11 cellular contexts compared by ENCODE assay signal in the genomic region with DNA sequence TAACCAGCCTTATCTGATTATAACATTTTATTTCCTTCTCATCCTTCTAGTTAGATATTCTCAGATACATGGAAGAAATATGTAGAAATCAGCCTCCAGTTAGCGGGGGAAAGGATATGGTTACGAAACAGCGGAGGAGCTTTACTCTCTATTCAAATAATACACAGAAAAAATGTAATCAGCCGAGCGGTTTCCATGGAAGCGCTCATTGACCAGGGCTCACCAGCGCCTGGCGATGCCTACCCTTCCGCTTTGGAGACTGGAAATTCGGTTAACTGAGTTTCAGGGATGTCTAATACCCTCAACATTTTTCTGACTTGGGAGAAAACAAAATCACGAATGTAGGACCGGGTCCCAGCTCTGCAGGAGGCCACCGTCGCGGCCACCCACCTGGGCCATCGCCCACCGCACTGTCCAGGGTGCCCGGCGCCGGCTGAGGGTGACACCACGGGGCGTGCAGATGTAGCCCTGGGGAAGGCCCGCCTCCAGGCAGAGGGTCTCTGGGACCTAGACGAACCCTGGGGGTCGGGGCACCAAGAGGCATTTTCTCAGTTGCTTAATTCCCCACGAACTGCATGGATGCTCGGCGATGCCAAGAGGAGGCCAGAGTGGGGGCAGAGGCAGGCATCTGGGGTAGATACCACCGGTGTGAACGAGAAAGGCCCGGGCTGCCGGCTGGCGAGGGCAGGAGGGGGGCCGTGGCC. TPM values are rescaled to one million over a fixed set of nuclear protein-coding genes. Genes with fewer than 3 reads are reported as not detected.
DNase-seq lines count a peak whose midpoint lies in the region; ATAC-seq, FAIRE-seq and TF ChIP-seq lines count a peak whose summit lies in the region.
"Had no signal": no experiment of that assay in that cellular context is flagged by ENCODE, and none has a peak within 500 bp of the region (broad histone marks: within the 10 kb centered on the region; RNA-seq: fewer than 3 reads in every experiment).

No MANE protein-coding gene starts in this region.

- peaks cover 7% of the 10 kb centered on the region; the same call in 1 of the 2 replicates for H3K23me2 ChIP-seq in H1 (ENCODE audit: low read depth, low read length)

- no peak overlapping the region for H2BK5ac ChIP-seq in H1 (ENCODE audit: low read depth, low read length)

- no peak overlapping the region for H2BK20ac ChIP-seq in H1 (ENCODE audit: low read length)

- no peak overlapping the region for H4K5ac ChIP-seq in H1 (ENCODE audit: insufficient read length, low read depth, low read length)

- no peaks in the 10 kb centered on the region; a peak in 1 of 4 replicates for H3K9me3 ChIP-seq in H1 (ENCODE audit: insufficient read depth in 2 of 2, low read depth in 1 of 2, low read length in 1 of 2)
- no peaks in the 10 kb centered on the region for H3K9me3 ChIP-seq in smooth muscle cell (replicated peaks; ENCODE audit: low read depth)

- peak overlapping the region in 1 of 4 experiments; percentile 60; a peak in 2 of 8 replicates for H3K4me3 ChIP-seq in H1 (ENCODE audit: extremely low read depth in 1 of 4, insufficient read depth in 2 of 4, low read depth in 3 of 4, low read length in 4 of 4)
- H3K4me3 ChIP-seq in smooth muscle cell: no peak overlapping the region

- H3K79me1 ChIP-seq in H1 (ENCODE audit: low read depth, low read length): no peaks in the 10 kb centered on the region

- H3K27ac ChIP-seq in H1 (ENCODE audit: low read depth, low read length) (no peak overlapping the region), smooth muscle cell (ENCODE audit: low read depth) (no peak overlapping the region)
- H3K27ac ChIP-seq: 22Rv1 had no signal

- no peak for ATAC-seq in left ventricle myocardium superior
- no peak for ATAC-seq in Right ventricle myocardium superior (ENCODE audit: poor library complexity)

- FAIRE-seq in H1 (lab: Jason Lieb, UNC): no peak
- no peak for FAIRE-seq in urothelium cell line (lab: Jason Lieb, UNC)

- intact Hi-C loops in left ventricle myocardium superior (cut with micrococcal nuclease): no loop called here
- intact Hi-C loops in Right ventricle myocardium superior (cut with DNase I): no loop called here

- no peak overlapping the region for H4K91ac ChIP-seq in H1 (replicated peaks; ENCODE audit: insufficient read length, low read length)

- no peak overlapping the region for H2AK5ac ChIP-seq in H1 (ENCODE audit: low read depth, low read length)

- TF ChIP-seq POLR2A in H1 (IDR thresholded peaks at IDR 0.05; ENCODE audit: control extremely low read depth in 1 of 2, low read depth in 2 of 2, low read length in 2 of 2): no peak

- peak overlapping the region; percentile 70 to 93; a peak in 3 of 4 replicates for H3K4me2 ChIP-seq in H1 (ENCODE audit: insufficient read depth in 1 of 2, low read depth in 2 of 2, low read length in 2 of 2)
- H3K4me2 ChIP-seq in smooth muscle cell: peak overlapping the region; percentile 92

- H2AFZ ChIP-seq in H1 (ENCODE audit: low read length): peak overlapping the region; percentile 36; the same call in 1 of the 2 replicates
- no peak overlapping the region for H2AFZ ChIP-seq in smooth muscle cell (ENCODE audit: low read depth)

- H4K20me1 ChIP-seq in H1 (replicated peaks in 1 of 2; ENCODE audit: control insufficient read depth in 1 of 2, insufficient read depth in 2 of 2, low read length in 2 of 2) (peaks cover 0 to 3% of the 10 kb centered on the region in 2 experiments), smooth muscle cell (ENCODE audit: low read depth) (no peaks in the 10 kb centered on the region)

- H3K9ac ChIP-seq in H1 (replicated peaks in 1 of 4; ENCODE audit: extremely low read depth in 1 of 4, low read depth in 3 of 4, low read length in 3 of 4) (no peak overlapping the region), smooth muscle cell (ENCODE audit: low read depth) (no peak overlapping the region)

- H3K14ac ChIP-seq in H1 (ENCODE audit: insufficient read length): no peak overlapping the region

- H3K18ac ChIP-seq in H1 (ENCODE audit: extremely low read depth, low read length): no peak overlapping the region

- H2BK12ac ChIP-seq in H1 (ENCODE audit: low read depth, low read length): no peak overlapping the region

- POLR2A ChIA-PET in H1 (lab: Charles Lee; ENCODE audit: partially characterized antibody): interaction anchor here (1.3 to 1.7 kb wide), 2 partner anchors 25 to 75 kb away, joined by 3 to 5 read pairs; no protein-coding TSS in a partner anchor

- no peak for TF ChIP-seq CTCF in H1 (IDR thresholded peaks at IDR 0.05; ENCODE audit: control extremely low read depth in 1 of 3, insufficient read depth in 1 of 3, low read depth in 1 of 3, low read length in 3 of 3)
- TF ChIP-seq CTCF in smooth muscle cell (IDR thresholded peaks at IDR 0.05; ENCODE audit: borderline replicate concordance, insufficient read depth, poor library complexity, severe bottlenecking): no peak

- H3K36me3 ChIP-seq in H1 (ENCODE audit: control insufficient read depth in 2 of 4, insufficient read depth in 4 of 4, low read length in 3 of 4) (no peaks in the 10 kb centered on the region), smooth muscle cell (ENCODE audit: low read depth) (no peaks in the 10 kb centered on the region)

- H4K8ac ChIP-seq in H1 (ENCODE audit: extremely low read depth, insufficient read depth, low read length): no peak overlapping the region; the same call in none of the 2 replicates

- no peak for TF ChIP-seq EP300 in H1 (IDR thresholded peaks at IDR 0.05; ENCODE audit: borderline replicate concordance in 1 of 2, low read depth in 2 of 2, low read length in 2 of 2)

- H3F3A ChIP-seq in smooth muscle cell (ENCODE audit: low read depth): no peaks in the 10 kb centered on the region

- H2BK15ac ChIP-seq in H1 (ENCODE audit: low read length): no peak overlapping the region

- H3K23ac ChIP-seq in H1 (ENCODE audit: insufficient read length): no peak overlapping the region

- H3K4me1 ChIP-seq in H1 (replicated peaks in 1 of 4; ENCODE audit: control insufficient read depth in 3 of 4, insufficient read depth in 4 of 4, low read length in 3 of 4): peaks cover 0 to 10% (median 4%) of the 10 kb centered on the region in 4 experiments; a peak in 4 of 7 replicates
- H3K4me1 ChIP-seq in smooth muscle cell (ENCODE audit: low read depth): peaks cover 9% of the 10 kb centered on the region

- H3K27me3 ChIP-seq in H1 (replicated peaks in 1 of 4; ENCODE audit: control insufficient read depth in 3 of 4, extremely low read depth in 1 of 4, insufficient read depth in 3 of 4, low read length in 3 of 4): peaks cover 24 to 54% (median 48%) of the 10 kb centered on the region in 4 experiments
- H3K27me3 ChIP-seq in smooth muscle cell (ENCODE audit: low read depth): peaks cover 85% of the 10 kb centered on the region

- 90% methylated on average over 28 of the region's 34 CpGs; no CpG with 5 or more reads in 1 of the 2 experiments for WGBS in H1 (ENCODE audit: extremely low coverage in 1 of 2, insufficient coverage in 1 of 2, insufficient read length in 1 of 2, insufficient replicate concordance in 2 of 2, low coverage in 1 of 2, low lambda C conversion rate in 2 of 2, missing lambda C conversion rate in 1 of 2), 2 experiments
- 83% methylated on average over 30 of the region's 34 CpGs for WGBS in smooth muscle cell (ENCODE audit: low lambda C conversion rate)

- no peak overlapping the region for H2BK120ac ChIP-seq in H1 (replicated peaks; ENCODE audit: low read depth, low read length)

- no peak for TF ChIP-seq RAD21 in H1 (IDR thresholded peaks at IDR 0.05 in 1 of 2, conservative IDR thresholded peaks at IDR 0.05 in 1 of 2; ENCODE audit: low read depth in 2 of 2, low read length in 2 of 2)

- CTCF ChIA-PET in H1 (lab: Charles Lee; ENCODE audit: partially characterized antibody): interaction anchor here (0.8 to 8.2 kb wide), 10 partner anchors 12 to 100 kb away, joined by 3 to 120 read pairs (median 5); no protein-coding TSS in a partner anchor

- DNase-seq in DMS153 (lab: John Stamatoyannopoulos, UW): peak; percentile 8
- no peak for DNase-seq in DMS153 treated with DMSO at 0.1 percent for 48 hours (lab: John Stamatoyannopoulos, UW; ENCODE audit: unreplicated experiment)
- peak; percentile 71 for DNase-seq in NCI-H1092 treated with DMSO at 0.1 percent for 48 hours (lab: John Stamatoyannopoulos, UW)
- DNase-seq in H1 (ENCODE audit: low read depth in 1 of 2, low spot score in 2 of 2): no peak
- DNase-seq in smooth muscle cell (lab: John Stamatoyannopoulos, UW; ENCODE audit: unreplicated experiment): no peak
- no peak for DNase-seq in left ventricle myocardium superior
- DNase-seq in Right ventricle myocardium superior: no peak
- no peak for DNase-seq in urothelium cell line (ENCODE audit: low spot score)
- DNase-seq: NCI-H446 had no signal

- no peak overlapping the region for H3K56ac ChIP-seq in H1 (replicated peaks; ENCODE audit: insufficient read length, low read depth, low read length)

- H3K79me2 ChIP-seq in H1 (ENCODE audit: control insufficient read depth in 1 of 2, insufficient read depth in 2 of 2, low read length in 2 of 2): no peaks in the 10 kb centered on the region
- no peaks in the 10 kb centered on the region for H3K79me2 ChIP-seq in smooth muscle cell (ENCODE audit: low read depth)

- no peak overlapping the region for H3K4ac ChIP-seq in H1 (replicated peaks; ENCODE audit: insufficient read length, low read depth, low read length)

RNA-seq across cellular contexts. Expression of gene PRR18, which starts 1.7 kb away (rescaled TPM):
- total RNA-seq in H1 (2021; fragmentation: NEBNext Ultra II Directional; extraction: Animal tissue kit (Norgen Biotek cat#: 25700)): 0.19 and 0.23 TPM in 2 replicates
- polyA plus RNA-seq in H1 (2011; rRNA removed) (0.08 and 0.16 TPM in 2 replicates), smooth muscle cell (not detected in 2 replicates)
- 0.13 TPM for polyA plus RNA-seq in H1 (2011; cell fraction: cytosol; rRNA removed)
- polyA plus RNA-seq in H1 (2011; cell fraction: nucleus; rRNA removed): 0.17 TPM
- 0.11 to 0.25 TPM (median 0.18 TPM) in 3 of 4 replicates, not detected in the other for polyA plus RNA-seq in H1 (2012, experiment 1 of 2)
- polyA plus RNA-seq in H1 (2012, experiment 2 of 2): 0.12 TPM
- polyA plus RNA-seq in H1 (2013, experiment 1 of 2): 0.18 TPM
- polyA plus RNA-seq in H1 (2013, experiment 2 of 2): 0.26 TPM
- 0.09 and 0.10 TPM in 2 replicates for polyA minus RNA-seq in H1 (2011; rRNA and poly(A)+ RNA removed)
- 2.0 TPM for polyA minus RNA-seq in H1 (2011; cell fraction: cytosol; rRNA and poly(A)+ RNA removed)
- 0.80 TPM for polyA minus RNA-seq in H1 (2011; cell fraction: nucleus; rRNA and poly(A)+ RNA removed)
- total RNA-seq in smooth muscle cell (0.40 TPM in 1 of 2 replicates, not detected in the other), left ventricle myocardium superior (not detected), Right ventricle myocardium superior (not detected)
- total RNA-seq: HT1080 had no signal

RNA-seq across cellular contexts. Expression of gene SFT2D1, which starts 35.8 kb away (rescaled TPM):
- 50.6 and 52.3 TPM in 2 replicates for total RNA-seq in H1 (2021; fragmentation: NEBNext Ultra II Directional; extraction: Animal tissue kit (Norgen Biotek cat#: 25700))
- polyA plus RNA-seq in H1 (2011; rRNA removed) (67.8 and 76.1 TPM in 2 replicates), smooth muscle cell (81.2 and 82.3 TPM in 2 replicates)
- 63.0 TPM for polyA plus RNA-seq in H1 (2011; cell fraction: cytosol; rRNA removed)
- 23.3 TPM for polyA plus RNA-seq in H1 (2011; cell fraction: nucleus; rRNA removed)
- 41.5 to 56.7 TPM (median 45.1 TPM) in 4 replicates for polyA plus RNA-seq in H1 (2012, experiment 1 of 2)
- polyA plus RNA-seq in H1 (2012, experiment 2 of 2): 31.3 TPM
- 81.1 TPM for polyA plus RNA-seq in H1 (2013, experiment 1 of 2)
- polyA plus RNA-seq in H1 (2013, experiment 2 of 2): 100 TPM
- 27.1 and 29.1 TPM in 2 replicates for polyA minus RNA-seq in H1 (2011; rRNA and poly(A)+ RNA removed)
- 12.5 TPM for polyA minus RNA-seq in H1 (2011; cell fraction: cytosol; rRNA and poly(A)+ RNA removed)
- 30.6 TPM for polyA minus RNA-seq in H1 (2011; cell fraction: nucleus; rRNA and poly(A)+ RNA removed)
- total RNA-seq in smooth muscle cell (50.3 and 59.9 TPM in 2 replicates), left ventricle myocardium superior (18.2 TPM), Right ventricle myocardium superior (20.5 TPM)

Comparison
In these comparisons a context has a peak if more than half of its experiments do, and no peak if none do; other contexts are left out.
1. DNase-seq: peak in DMS153 (single experiment) and NCI-H1092 treated with DMSO at 0.1 percent for 48 hours (single experiment); none in DMS153 treated with DMSO at 0.1 percent for 48 hours (single experiment), H1 (0 of 2), smooth muscle cell (single experiment), left ventricle myocardium superior (single experiment), Right ventricle myocardium superior (single experiment) and urothelium cell line (single experiment).